In genomic region chr21:32753818-32754610, GRCh38 we compare ENCODE assay signal across 1 cellular context.
TF ChIP-seq lines count a peak whose summit lies in the region.

No MANE protein-coding gene starts in this region.

TF ChIP-seq in H1, 55 proteins besides CTCF, POLR2A, EP300 and RAD21 (continued from another document):
- no peak for TF ChIP-seq USF2 (IDR thresholded peaks at IDR 0.05; ENCODE audit: low read length)
- no peak for TF ChIP-seq SP2 (IDR thresholded peaks at IDR 0.05; ENCODE audit: low read length)
- no peak for TF ChIP-seq BCL11A (IDR thresholded peaks at IDR 0.05; ENCODE audit: low read depth in 2 of 2, low read length in 2 of 2)
- no peak for TF ChIP-seq SIRT6 (IDR thresholded peaks at IDR 0.05; ENCODE audit: low read length)
- TF ChIP-seq MAFK (IDR thresholded peaks at IDR 0.05; ENCODE audit: low read depth, low read length), result no peak
- TF ChIP-seq MAX (IDR thresholded peaks at IDR 0.05), result no peak
- TF ChIP-seq JUND (IDR thresholded peaks at IDR 0.05; ENCODE audit: low read length), result no peak
